Comparison of ENCODE assay signal across 8 cellular contexts in genomic region chr3:49006591-49007067, GRCh38. TPM values are rescaled to one million over a fixed set of nuclear protein-coding genes. Genes with fewer than 3 reads are reported as not detected.
DNase-seq lines count a peak whose midpoint lies in the region; ATAC-seq, FAIRE-seq and TF ChIP-seq lines count a peak whose summit lies in the region.

No MANE protein-coding gene starts in this region.

- FAIRE-seq in astrocyte (lab: Jason Lieb, UNC): no peak
- FAIRE-seq in small intestine (lab: Jason Lieb, UNC): no peak

- no peaks in the 10 kb centered on the region for H3K9me3 ChIP-seq in astrocyte (ENCODE audit: insufficient read depth, low read depth, low read length)
- H3K9me3 ChIP-seq in small intestine (ENCODE audit: control insufficient read depth, low read depth): no peaks in the 10 kb centered on the region

- H4K20me1 ChIP-seq in astrocyte (ENCODE audit: insufficient read depth, low read length): peaks cover 30% of the 10 kb centered on the region

- H3K4me1 ChIP-seq in astrocyte (ENCODE audit: insufficient read depth, low read length) (peaks cover 16% of the 10 kb centered on the region), small intestine (ENCODE audit: control insufficient read depth in 2 of 2, insufficient read depth in 1 of 2, low read depth in 1 of 2, low read length in 1 of 2) (no peaks in the 10 kb centered on the region)

- H3K27ac Mint-ChIP-seq in astrocyte (ENCODE audit: unreplicated experiment): peak overlapping the region; percentile 99
- peak overlapping the region; percentile 93 to 99 (median 98) for H3K27ac Mint-ChIP-seq in immature natural killer cell

- H3K4me3 Mint-ChIP-seq in astrocyte (ENCODE audit: unreplicated experiment) (peak overlapping the region; percentile 97), immature natural killer cell (peak overlapping the region; percentile 97 to 100 (median 99))

- H3K79me2 ChIP-seq in astrocyte (ENCODE audit: insufficient read depth, low read length): peaks cover 53% of the 10 kb centered on the region

- DNase-seq in EH (ENCODE audit: low read depth): peak; percentile 33
- peak; percentile 52 for DNase-seq in astrocyte (ENCODE audit: low read depth)
- DNase-seq in immature natural killer cell: no peak
- peak; percentile 18 for DNase-seq in small intestine
- DNase-seq in NCI-H1694 treated with DMSO at 0.1 percent for 48 hours (lab: John Stamatoyannopoulos, UW): no peak
- no peak for DNase-seq in NCI-H510A (lab: John Stamatoyannopoulos, UW)

- peaks cover 8% of the 10 kb centered on the region for H3K4me1 Mint-ChIP-seq in astrocyte (ENCODE audit: low read depth, unreplicated experiment)
- H3K4me1 Mint-ChIP-seq in immature natural killer cell: peaks cover 23 to 31% of the 10 kb centered on the region in 2 donors

- peak overlapping the region; percentile 99 for H3K9ac ChIP-seq in astrocyte (ENCODE audit: low read length)

- H2AFZ ChIP-seq in astrocyte (ENCODE audit: low read depth, low read length): peak overlapping the region; percentile 86

- H3K36me3 ChIP-seq in astrocyte (ENCODE audit: insufficient read depth, low read length): no peaks in the 10 kb centered on the region
- no peaks in the 10 kb centered on the region for H3K36me3 ChIP-seq in small intestine (ENCODE audit: control insufficient read depth in 2 of 2, insufficient read depth in 2 of 2, low read length in 2 of 2)

- peak overlapping the region; percentile 98 for H3K27ac ChIP-seq in astrocyte (ENCODE audit: low read depth, low read length)
- peak overlapping the region; percentile 46 to 96 for H3K27ac ChIP-seq in small intestine (ENCODE audit: low read depth in 1 of 2, low read length in 1 of 2)

- H3K27me3 Mint-ChIP-seq in astrocyte (ENCODE audit: low read depth, unreplicated experiment): no peaks in the 10 kb centered on the region
- peaks cover 0 to 10% (median 6%) of the 10 kb centered on the region in 3 donors for H3K27me3 Mint-ChIP-seq in immature natural killer cell (ENCODE audit: low read depth in 3 of 3)

- no peak for TF ChIP-seq CTCF in astrocyte (IDR thresholded peaks at IDR 0.05; ENCODE audit: insufficient read depth, low read depth, low read length)

- H3K27me3 ChIP-seq in astrocyte (ENCODE audit: insufficient read depth, low read length): no peaks in the 10 kb centered on the region
- no peaks in the 10 kb centered on the region for H3K27me3 ChIP-seq in small intestine (ENCODE audit: control insufficient read depth in 2 of 2, insufficient read depth in 2 of 2, low read length in 2 of 2)

- ATAC-seq in HG03097 (IDR thresholded peaks at IDR 0.05; ENCODE audit: low FRiP score, unreplicated experiment) (peak; percentile 1), HG02763 (IDR thresholded peaks at IDR 0.05; ENCODE audit: unreplicated experiment) (no peak)

- H3K4me3 ChIP-seq in astrocyte (ENCODE audit: insufficient read depth, low read depth, low read length) (peak overlapping the region; percentile 80), small intestine (ENCODE audit: low read depth in 1 of 2, low read length in 2 of 2) (peak overlapping the region; percentile 63 to 72)

- 2 to 6% (median 4%) methylated on average over 32 of the region's 32 CpGs for WGBS in small intestine, 3 donors

- H3K36me3 Mint-ChIP-seq in astrocyte (ENCODE audit: low read depth, unreplicated experiment): peaks cover 2% of the 10 kb centered on the region
- H3K36me3 Mint-ChIP-seq in immature natural killer cell: no peaks in the 10 kb centered on the region

- H3K9me3 Mint-ChIP-seq in astrocyte (ENCODE audit: unreplicated experiment) (no peaks in the 10 kb centered on the region), immature natural killer cell (no peaks in the 10 kb centered on the region)

- H3K4me2 ChIP-seq in astrocyte (ENCODE audit: low read length): peak overlapping the region; percentile 98

RNA-seq across cellular contexts. Expression of gene WDR6, which starts 0.6 kb away (rescaled TPM):
- 107 and 130 TPM in 2 replicates for total RNA-seq in astrocyte
- 100 to 1,000 TPM in 1 of 3 donors, 10 to 100 TPM in 2; 56.8 to 114 (median 70.6) TPM for polyA plus RNA-seq in immature natural killer cell
- polyA plus RNA-seq in small intestine: 100 to 1,000 TPM in 2 of 3 donors, 10 to 100 TPM in 1; 98.5 to 154 (median 137) TPM

RNA-seq across cellular contexts. Expression of gene DALRD3, which starts 11.8 kb away (rescaled TPM):
- 18.5 and 25.1 TPM in 2 replicates for total RNA-seq in astrocyte
- polyA plus RNA-seq in immature natural killer cell (10 to 100 TPM; 17.1 to 26.9 (median 21.8) TPM), small intestine (10 to 100 TPM; 22.0 to 23.7 (median 22.7) TPM)

RNA-seq across cellular contexts. Expression of gene NDUFAF3, which starts 15.3 kb away (rescaled TPM):
- total RNA-seq in astrocyte: 75.4 and 84.8 TPM in 2 replicates
- polyA plus RNA-seq in immature natural killer cell: 100 to 1,000 TPM; 118 to 204 (median 142) TPM
- polyA plus RNA-seq in small intestine: 10 to 100 TPM; 56.8 to 82.4 (median 75.4) TPM

RNA-seq across cellular contexts. Expression of gene P4HTM, which starts 16.6 kb away (rescaled TPM):
- 25.0 and 28.1 TPM in 2 replicates for total RNA-seq in astrocyte
- polyA plus RNA-seq in immature natural killer cell: 10 to 100 TPM; 16.8 to 26.8 (median 24.9) TPM
- 10 to 100 TPM; 30.6 to 40.9 (median 38.4) TPM for polyA plus RNA-seq in small intestine

RNA-seq across cellular contexts. Expression of gene IMPDH2, which starts 22.6 kb away (rescaled TPM):
- 111 and 119 TPM in 2 replicates for total RNA-seq in astrocyte
- polyA plus RNA-seq in immature natural killer cell (10 to 100 TPM; 44.8 to 52.6 (median 52.0) TPM), small intestine (100 to 1,000 TPM in 1 of 3 donors, 10 to 100 TPM in 2; 47.2 to 219 (median 62.4) TPM)

Comparison
In these comparisons a context has a peak if more than half of its experiments do, and no peak if none do; other contexts are left out.
1. DNase-seq: peak in EH (single experiment), astrocyte (single experiment) and small intestine (single experiment); none in immature natural killer cell (0 of 3), NCI-H1694 treated with DMSO at 0.1 percent for 48 hours (single experiment) and NCI-H510A (single experiment).